Comparison of ENCODE assay signal across 8 cellular contexts in genomic region chr6:105431226-105431625, GRCh38. TPM values are rescaled to one million over a fixed set of nuclear protein-coding genes. Genes with fewer than 3 reads are reported as not detected.
DNase-seq lines count a peak whose midpoint lies in the region; ATAC-seq and TF ChIP-seq lines count a peak whose summit lies in the region.

No MANE protein-coding gene starts in this region.

- TF ChIP-seq CTCF in GM12874 (IDR thresholded peaks at IDR 0.05; ENCODE audit: insufficient read depth, low read depth, low read length) (peak; percentile 30; the same call in 1 of the 2 replicates), brain microvascular endothelial cell (IDR thresholded peaks at IDR 0.05; ENCODE audit: low read depth, low read length, missing control alignments) (peak; percentile 47), lower lobe of right lung (IDR thresholded peaks at IDR 0.05) (peak; percentile 50)

- H3K27me3 ChIP-seq in brain microvascular endothelial cell (replicated peaks) = no peaks in the 10 kb centered on the region
- H3K27me3 ChIP-seq in lower lobe of right lung (ENCODE audit: low read depth) = no peaks in the 10 kb centered on the region

- in situ Hi-C loops in brain microvascular endothelial cell (cut with HindIII; ENCODE audit: low pct_ligation_motif_present, low sequenced_read_pairs) = no loop called here

- peaks cover 12% of the 10 kb centered on the region for H3K4me1 ChIP-seq in lower lobe of right lung

- intact Hi-C loops in lower lobe of right lung (cut with DNase I) = no loop called here

- H3K9me3 ChIP-seq in lower lobe of right lung = no peaks in the 10 kb centered on the region

- H3K36me3 ChIP-seq in brain microvascular endothelial cell (replicated peaks) (no peaks in the 10 kb centered on the region), lower lobe of right lung (no peaks in the 10 kb centered on the region)

- H3K4me3 ChIP-seq in brain microvascular endothelial cell (ENCODE audit: low read depth, low read length) (no peak overlapping the region), lower lobe of right lung (no peak overlapping the region)

- no peak for ATAC-seq in lower lobe of right lung
- no peak for ATAC-seq in HG02981 (IDR thresholded peaks at IDR 0.05; ENCODE audit: unreplicated experiment)

- no peak overlapping the region for H3K27ac ChIP-seq in brain microvascular endothelial cell
- no peak overlapping the region for H3K27ac ChIP-seq in lower lobe of right lung

- DNase-seq in Ammon's horn (ENCODE audit: low spot score) = peak; percentile 63
- DNase-seq in NCI-H2227 (lab: John Stamatoyannopoulos, UW; ENCODE audit: unreplicated experiment) = peak; percentile 31
- peak; percentile 40 for DNase-seq in brain microvascular endothelial cell
- no peak for DNase-seq in lower lobe of right lung
- DNase-seq in NCI-H524 treated with DMSO at 0.1 percent for 48 hours (lab: John Stamatoyannopoulos, UW) = no peak
- no peak for DNase-seq in putamen (ENCODE audit: low spot score)

RNA-seq across cellular contexts. Expression of gene PREP, which starts 28.3 kb away (rescaled TPM):
- total RNA-seq in lower lobe of right lung = 30.0 TPM

Comparison
In these comparisons a context has a peak if more than half of its experiments do, and no peak if none do; other contexts are left out.
1. DNase-seq: peak in Ammon's horn (single experiment), NCI-H2227 (single experiment) and brain microvascular endothelial cell (single experiment); none in lower lobe of right lung (single experiment), NCI-H524 treated with DMSO at 0.1 percent for 48 hours (single experiment) and putamen (single experiment).
2. Peak in every context shown above with its lines, with median percentiles within 50 percentile points of each other: CTCF ChIP-seq.